Comparison of ENCODE assay signal across 26 cellular contexts in genomic region chr3:31181661-31182060, GRCh38.
DNase-seq lines count a peak whose midpoint lies in the region; ATAC-seq, FAIRE-seq and TF ChIP-seq lines count a peak whose summit lies in the region.
"Had no signal": no experiment of that assay in that cellular context is flagged by ENCODE, and none has a peak within 500 bp of the region (broad histone marks: within the 10 kb centered on the region; RNA-seq: fewer than 3 reads in every experiment).

No MANE protein-coding gene starts in this region.

- H3K27me3 Mint-ChIP-seq in GM23338 (ENCODE audit: insufficient read depth, low read depth, poor library complexity) (peaks cover 2% of the 10 kb centered on the region), WTC11 (ENCODE audit: low read depth) (no peaks in the 10 kb centered on the region)
- H3K27me3 Mint-ChIP-seq: CD4-positive, alpha-beta T cell had no signal

- no peaks in the 10 kb centered on the region for H3K27me3 ChIP-seq in GM23338 (ENCODE audit: insufficient read depth)
- H3K27me3 ChIP-seq in HepG2 (ENCODE audit: control insufficient read depth in 1 of 2, insufficient read depth in 2 of 2, low read length in 2 of 2): no peaks in the 10 kb centered on the region
- H3K27me3 ChIP-seq: BE2C; BLaER1 treated with 17β-estradiol and CSF1 and Interleukin-3, amounts not matched to agents 10 nM and 100 nM had no signal

- H3K27ac Mint-ChIP-seq in GM23338 (no peak overlapping the region), WTC11 (no peak overlapping the region)
- H3K27ac Mint-ChIP-seq: CD4-positive, alpha-beta T cell; CD8-positive, alpha-beta memory T cell; H9 had no signal

- FAIRE-seq in HepG2 (lab: Jason Lieb, UNC) (no peak), urothelium cell line (lab: Jason Lieb, UNC) (peak; percentile 9)
- FAIRE-seq: A549, D721Med, GM12878, GM19239 had no signal

- POLR2A ChIA-PET in WTC11 (lab: Charles Lee) (no interaction called here), HepG2 (lab: Yijun Ruan, JAX) (no interaction called here)

- CTCF ChIA-PET in WTC11 (lab: Charles Lee) (no interaction called here), HepG2 (lab: Yijun Ruan, JAX; ENCODE audit: low intra/inter-chr PET ratio, low total read pairs) (no interaction called here)

- H3F3A ChIP-seq in GM23338 (replicated peaks; ENCODE audit: low read depth): no peaks in the 10 kb centered on the region

- H3K4me2 ChIP-seq in GM23338 (no peak overlapping the region), HepG2 (ENCODE audit: low read depth, low read length) (no peak overlapping the region)
- H3K4me2 ChIP-seq: A549; BLaER1 treated with 17β-estradiol and CSF1 and Interleukin-3, amounts not matched to agents 10 nM and 100 nM had no signal

- H3K4me1 Mint-ChIP-seq in GM23338 (no peaks in the 10 kb centered on the region; the same call in 2 of the 3 replicates), WTC11 (peaks cover 9% of the 10 kb centered on the region)

- H3K9ac ChIP-seq in HepG2 (ENCODE audit: insufficient read depth, low read depth, low read length): no peak overlapping the region
- H3K9ac ChIP-seq: BLaER1 treated with 17β-estradiol and CSF1 and Interleukin-3, amounts not matched to agents 10 nM and 100 nM had no signal

- no peak overlapping the region for H3K4me3 ChIP-seq in GM23338
- no peak overlapping the region for H3K4me3 ChIP-seq in HepG2 (replicated peaks in 1 of 3; ENCODE audit: insufficient read depth in 1 of 3, low read depth in 2 of 3, low read length in 3 of 3)
- H3K4me3 ChIP-seq: A549; BLaER1 treated with 17β-estradiol and CSF1 and Interleukin-3, amounts not matched to agents 10 nM and 100 nM; GM12878 had no signal

- TF ChIP-seq CTCF in GM23338 (conservative IDR thresholded peaks at IDR 0.05; ENCODE audit: low read depth in 2 of 2): no peak
- TF ChIP-seq CTCF in WTC11 (IDR thresholded peaks at IDR 0.05): no peak
- TF ChIP-seq CTCF in HepG2 (CRISPR knock-in tag; IDR thresholded peaks at IDR 0.05): no peak

- intact Hi-C loops in HepG2 (cut with micrococcal nuclease; ENCODE audit: unreplicated experiment): no loop called here

- DNase-seq in GM23338 (ENCODE audit: low spot score): no peak
- DNase-seq in WTC11 (ENCODE audit: low spot score): peak; percentile 11
- DNase-seq in HepG2 (ENCODE audit: low spot score): no peak
- DNase-seq in urothelium cell line (ENCODE audit: low spot score): no peak
- DNase-seq in NCI-H1417 (lab: John Stamatoyannopoulos, UW): no peak
- DNase-seq in GM19240 (ENCODE audit: insufficient read length, low spot score): no peak
- DNase-seq: 8988T; ACHN; AML-193; BE2C; CD4-positive, alpha-beta T cell; DMS 273 treated with DMSO at 0.1 percent for 48 hours; DMS79; EL; GDM1; GOT3; H9 had no signal

- H3K9me2 ChIP-seq in GM23338 (ENCODE audit: insufficient read depth): no peaks in the 10 kb centered on the region

- no peak for TF ChIP-seq EP300 in HepG2 (IDR thresholded peaks at IDR 0.05; ENCODE audit: low read depth in 2 of 2, low read length in 2 of 2)
- TF ChIP-seq EP300 in HepG2 (CRISPR knock-in tag; IDR thresholded peaks at IDR 0.05; ENCODE audit: borderline replicate concordance): no peak

- no peak overlapping the region for H3K4me3 Mint-ChIP-seq in GM23338
- H3K4me3 Mint-ChIP-seq in WTC11: no peak overlapping the region
- H3K4me3 Mint-ChIP-seq: CD14-positive monocyte; CD4-positive, alpha-beta T cell; CD8-positive, alpha-beta memory T cell; H9 had no signal

- TF ChIP-seq POLR2A in HepG2 (IDR thresholded peaks at IDR 0.05; ENCODE audit: insufficient read depth in 1 of 2, low read depth in 2 of 2, low read length in 2 of 2): no peak

- BruUV-seq in HepG2 (replicated peaks; lab: Mats Ljungman, UMichigan): no TSS peak

- no peaks in the 10 kb centered on the region for H3K9me3 Mint-ChIP-seq in GM23338
- no peaks in the 10 kb centered on the region for H3K9me3 Mint-ChIP-seq in WTC11
- H3K9me3 Mint-ChIP-seq: CD4-positive, alpha-beta T cell; CD8-positive, alpha-beta memory T cell; H9 had no signal

- no peaks in the 10 kb centered on the region for H3K9me3 ChIP-seq in HepG2 (ENCODE audit: low read length)
- H3K9me3 ChIP-seq: A549, BE2C had no signal

- no peak for TF ChIP-seq RAD21 in HepG2 (CRISPR knock-in tag; IDR thresholded peaks at IDR 0.05)

- in situ Hi-C loops in HepG2 (cut with HindIII; ENCODE audit: extremely low pct_ligation_motif_present, low pct_unique_long_range_greater_than_20kb): no loop called here

- H3K27ac ChIP-seq in GM23338 (ENCODE audit: low read depth) (no peak overlapping the region), HepG2 (ENCODE audit: extremely low read length, insufficient read depth, low read length) (no peak overlapping the region)
- H3K27ac ChIP-seq: A549; BLaER1 treated with 17β-estradiol and CSF1 and Interleukin-3, amounts not matched to agents 10 nM and 100 nM had no signal

- H3K79me2 ChIP-seq in GM23338 (replicated peaks; ENCODE audit: insufficient read depth): no peaks in the 10 kb centered on the region
- no peaks in the 10 kb centered on the region for H3K79me2 ChIP-seq in HepG2 (ENCODE audit: insufficient read depth, low read length)

- H3K4me1 ChIP-seq in GM23338 (ENCODE audit: insufficient read depth) (peaks cover 2% of the 10 kb centered on the region; the same call in 1 of the 2 replicates), HepG2 (ENCODE audit: insufficient read depth, low read length) (peaks cover 32% of the 10 kb centered on the region)
- H3K4me1 ChIP-seq: A549, BE2C had no signal

- H4K20me1 ChIP-seq in GM23338 (replicated peaks; ENCODE audit: insufficient read depth) (no peaks in the 10 kb centered on the region), HepG2 (ENCODE audit: insufficient read depth, low read length) (no peaks in the 10 kb centered on the region)
- H4K20me1 ChIP-seq: BLaER1 treated with 17β-estradiol and CSF1 and Interleukin-3, amounts not matched to agents 10 nM and 100 nM had no signal

- no peaks in the 10 kb centered on the region for H3K36me3 ChIP-seq in GM23338 (ENCODE audit: insufficient read depth)
- H3K36me3 ChIP-seq in HepG2 (replicated peaks in 1 of 2; ENCODE audit: control insufficient read depth in 1 of 2, insufficient read depth in 2 of 2, low read length in 2 of 2): no peaks in the 10 kb centered on the region
- H3K36me3 ChIP-seq: BE2C; BLaER1 treated with 17β-estradiol and CSF1 and Interleukin-3, amounts not matched to agents 10 nM and 100 nM had no signal

- WGBS in HepG2 (ENCODE audit: low lambda C conversion rate): 87% methylated on average over 7 of the region's 16 CpGs

- no peaks in the 10 kb centered on the region for H3K36me3 Mint-ChIP-seq in GM23338 (ENCODE audit: low read depth)
- no peaks in the 10 kb centered on the region for H3K36me3 Mint-ChIP-seq in WTC11
- H3K36me3 Mint-ChIP-seq: CD14-positive monocyte; CD8-positive, alpha-beta memory T cell had no signal

- H2AFZ ChIP-seq in GM23338: 0 out of 2 replicates have a peak overlapping the region, but pooled peaks have one; percentile 18
- no peak overlapping the region for H2AFZ ChIP-seq in HepG2 (ENCODE audit: low read length)

- ATAC-seq in GM23338 (no peak; the same call in 2 of the 3 replicates), WTC11 (no peak; the same call in 1 of the 2 replicates), HepG2 (no peak), HG03439 (IDR thresholded peaks at IDR 0.05; ENCODE audit: unreplicated experiment) (no peak)
- ATAC-seq: A549, GM12878, HCT116 had no signal

TF ChIP-seq in WTC11, 78 proteins besides CTCF, POLR2A, EP300 and RAD21 (continues in another document):
- TF ChIP-seq FOXJ3 (CRISPR knock-in tag; IDR thresholded peaks at IDR 0.05; ENCODE audit: borderline replicate concordance) (no peak), NFATC4 (CRISPR knock-in tag; IDR thresholded peaks at IDR 0.05) (no peak), ZBTB21 (CRISPR knock-in tag; IDR thresholded peaks at IDR 0.05; ENCODE audit: borderline replicate concordance) (no peak), ELF4 (CRISPR knock-in tag; IDR thresholded peaks at IDR 0.05; ENCODE audit: low read depth) (no peak), RELA (CRISPR knock-in tag; IDR thresholded peaks at IDR 0.05; ENCODE audit: borderline replicate concordance) (no peak), E2F5 (CRISPR knock-in tag; IDR thresholded peaks at IDR 0.05) (no peak), FOXP1 (CRISPR knock-in tag; IDR thresholded peaks at IDR 0.05; ENCODE audit: borderline replicate concordance) (no peak), ESRRA (CRISPR knock-in tag; IDR thresholded peaks at IDR 0.05; ENCODE audit: borderline replicate concordance) (no peak), ZNF232 (CRISPR knock-in tag; IDR thresholded peaks at IDR 0.05) (no peak), MXD4 (CRISPR knock-in tag; IDR thresholded peaks at IDR 0.05; ENCODE audit: borderline replicate concordance) (no peak)

TF ChIP-seq in HepG2, 621 proteins besides CTCF, POLR2A, EP300 and RAD21:
- no peak for TF ChIP-seq SMARCC2 (IDR thresholded peaks at IDR 0.05)
- 0 out of 2 replicates have a peak, but pooled peaks have one; percentile 10 for TF ChIP-seq SALL1 (CRISPR knock-in tag; IDR thresholded peaks at IDR 0.05)
